ENCODE assay signal across 12 cellular contexts in genomic region chr20:35595456-35595855, GRCh38. TPM values are rescaled to one million over a fixed set of nuclear protein-coding genes. Genes with fewer than 3 reads are reported as not detected.
A peak's percentile ranks its signal among the peaks of the same experiment; 100 is the strongest.
DNase-seq lines count a peak whose midpoint lies in the region; ATAC-seq, FAIRE-seq and TF ChIP-seq lines count a peak whose summit lies in the region.
"Had no signal": no experiment of that assay in that cellular context is flagged by ENCODE, and none has a peak within 500 bp of the region (broad histone marks: within the 10 kb centered on the region; RNA-seq: fewer than 3 reads in every experiment).

No MANE protein-coding gene starts in this region.

- H4K5ac ChIP-seq in H1 (ENCODE audit: insufficient read length, low read depth, low read length) = no peak overlapping the region

- TF ChIP-seq CTCF in H1 (IDR thresholded peaks at IDR 0.05; ENCODE audit: control extremely low read depth in 1 of 3, insufficient read depth in 1 of 3, low read depth in 1 of 3, low read length in 3 of 3) = no peak
- no peak for TF ChIP-seq CTCF in HepG2 (CRISPR knock-in tag; IDR thresholded peaks at IDR 0.05)

- H3K79me2 ChIP-seq in H1 (ENCODE audit: control insufficient read depth in 1 of 2, insufficient read depth in 2 of 2, low read length in 2 of 2) = no peaks in the 10 kb centered on the region
- no peaks in the 10 kb centered on the region for H3K79me2 ChIP-seq in HepG2 (ENCODE audit: insufficient read depth, low read length)

- POLR2A ChIA-PET in H1 (lab: Charles Lee; ENCODE audit: partially characterized antibody) = interaction anchor here (1.3 to 1.7 kb wide), 4 partner anchors 53 to 107 kb away, joined by 3 to 5 read pairs (median 4); partner anchors contain the start of genes CPNE1, ERGIC3 and RBM12
- POLR2A ChIA-PET in HepG2 (lab: Yijun Ruan, JAX) = interaction anchor here (0.6 to 1.6 kb wide), 6 partner anchors 22 to 1225 kb away, joined by 3 to 7 read pairs (median 4); partner anchors contain the start of genes CPNE1, EIF6, ERGIC3 and RBM12

- TF ChIP-seq EP300 in H1 (IDR thresholded peaks at IDR 0.05; ENCODE audit: borderline replicate concordance in 1 of 2, low read depth in 2 of 2, low read length in 2 of 2) (no peak), HepG2 (IDR thresholded peaks at IDR 0.05; ENCODE audit: low read depth in 2 of 2, low read length in 2 of 2) (no peak), HepG2 (CRISPR knock-in tag; IDR thresholded peaks at IDR 0.05; ENCODE audit: borderline replicate concordance) (no peak)

- H3K9me3 ChIP-seq in NT2/D1 (ENCODE audit: insufficient read depth, low read length) (no peaks in the 10 kb centered on the region), H1 (ENCODE audit: insufficient read depth in 2 of 2, low read depth in 1 of 2, low read length in 1 of 2) (no peaks in the 10 kb centered on the region), HepG2 (ENCODE audit: low read length) (no peaks in the 10 kb centered on the region), aorta (ENCODE audit: control insufficient read depth, low read length) (no peaks in the 10 kb centered on the region)
- H3K9me3 ChIP-seq: BLaER1 treated with 17β-estradiol and CSF1 and Interleukin-3, amounts not matched to agents 10 nM and 100 nM had no signal

- no peaks in the 10 kb centered on the region for H3K79me1 ChIP-seq in H1 (ENCODE audit: low read depth, low read length)

- H4K8ac ChIP-seq in H1 (ENCODE audit: extremely low read depth, insufficient read depth, low read length) = no peak overlapping the region

- H2BK120ac ChIP-seq in H1 (replicated peaks; ENCODE audit: low read depth, low read length) = no peak overlapping the region

- peaks cover 21% of the 10 kb centered on the region for H3K4me1 ChIP-seq in NT2/D1 (ENCODE audit: insufficient read depth, insufficient read length)
- H3K4me1 ChIP-seq in H1 (replicated peaks in 1 of 4; ENCODE audit: control insufficient read depth in 3 of 4, insufficient read depth in 4 of 4, low read length in 3 of 4) = peaks cover 0 to 4% (median 2%) of the 10 kb centered on the region in 4 experiments; a peak in 2 of 7 replicates
- H3K4me1 ChIP-seq in HepG2 (ENCODE audit: insufficient read depth, low read length) = peaks cover 11% of the 10 kb centered on the region; the same call in 1 of the 2 replicates
- H3K4me1 ChIP-seq in aorta (ENCODE audit: control insufficient read depth in 1 of 2, insufficient read depth in 2 of 2, low read length in 2 of 2) = no peaks in the 10 kb centered on the region

- no peak for DNase-seq in NT2/D1 (ENCODE audit: low read depth, low spot score)
- no peak for DNase-seq in H1 (ENCODE audit: low read depth in 1 of 2, low spot score in 2 of 2)
- no peak for DNase-seq in HepG2 (ENCODE audit: low spot score)
- peak in 1 of 2 donors; percentile 64 for DNase-seq in aorta
- no peak for DNase-seq in stimulated activated CD4-positive, alpha-beta T cell treated with anti-CD3 and anti-CD28 coated beads, Interleukin-1b, Interleukin-23, amount 100 ng/mL, for 48 hours
- DNase-seq in effector CD8-positive, alpha-beta T cell (lab: John Stamatoyannopoulos, UW) = no peak
- DNase-seq: ACHN; CD4-positive, CD25-positive, alpha-beta regulatory T cell; DMS 273 treated with DMSO at 0.1 percent for 48 hours had no signal

- no peak overlapping the region for H4K91ac ChIP-seq in H1 (replicated peaks; ENCODE audit: insufficient read length, low read length)

- FAIRE-seq in H1 (lab: Jason Lieb, UNC) = no peak
- no peak for FAIRE-seq in HepG2 (lab: Jason Lieb, UNC)
- FAIRE-seq: H54 had no signal

- peaks cover 2% of the 10 kb centered on the region; the same call in 1 of the 2 replicates for H3K23me2 ChIP-seq in H1 (ENCODE audit: low read depth, low read length)

- WGBS in H1 (ENCODE audit: extremely low coverage in 1 of 2, insufficient coverage in 1 of 2, insufficient read length in 1 of 2, insufficient replicate concordance in 2 of 2, low coverage in 1 of 2, low lambda C conversion rate in 2 of 2, missing lambda C conversion rate in 1 of 2), 2 experiments = 88% methylated on average over 16 of the region's 17 CpGs; no CpG with 5 or more reads in 1 of the 2 experiments
- 58% methylated on average over 17 of the region's 17 CpGs for WGBS in HepG2 (ENCODE audit: low lambda C conversion rate)
- 90 to 94% methylated on average over 17 of the region's 17 CpGs for WGBS in aorta, 2 donors

- H3K18ac ChIP-seq in H1 (ENCODE audit: extremely low read depth, low read length) = no peak overlapping the region

- H2AK5ac ChIP-seq in H1 (ENCODE audit: low read depth, low read length) = no peak overlapping the region

- H4K20me1 ChIP-seq in H1 (replicated peaks in 1 of 2; ENCODE audit: control insufficient read depth in 1 of 2, insufficient read depth in 2 of 2, low read length in 2 of 2) = peaks cover 0 to 2% of the 10 kb centered on the region in 2 experiments
- no peaks in the 10 kb centered on the region for H4K20me1 ChIP-seq in HepG2 (ENCODE audit: insufficient read depth, low read length)

- TF ChIP-seq POLR2A in H1 (IDR thresholded peaks at IDR 0.05; ENCODE audit: control extremely low read depth in 1 of 2, low read depth in 2 of 2, low read length in 2 of 2) (no peak), HepG2 (IDR thresholded peaks at IDR 0.05; ENCODE audit: insufficient read depth in 1 of 2, low read depth in 2 of 2, low read length in 2 of 2) (no peak)

- H3K27ac ChIP-seq in H1 (ENCODE audit: low read depth, low read length) (no peak overlapping the region), HepG2 (ENCODE audit: extremely low read length, insufficient read depth, low read length) (no peak overlapping the region), aorta (ENCODE audit: low read depth in 1 of 2, low read length in 2 of 2) (no peak overlapping the region)
- H3K27ac ChIP-seq: BLaER1 treated with 17β-estradiol and CSF1 and Interleukin-3, amounts not matched to agents 10 nM and 100 nM had no signal

- BruUV-seq in HepG2 (replicated peaks; lab: Mats Ljungman, UMichigan) = no TSS peak

- 0 out of 2 replicates have a peak overlapping the region, but pooled peaks have one; percentile 46 for H2BK15ac ChIP-seq in H1 (ENCODE audit: low read length)

- no peaks in the 10 kb centered on the region for H3K36me3 ChIP-seq in NT2/D1 (ENCODE audit: insufficient read depth, insufficient read length, low read length)
- no peaks in the 10 kb centered on the region for H3K36me3 ChIP-seq in H1 (ENCODE audit: control insufficient read depth in 2 of 4, insufficient read depth in 4 of 4, low read length in 3 of 4)
- H3K36me3 ChIP-seq in HepG2 (replicated peaks in 1 of 2; ENCODE audit: control insufficient read depth in 1 of 2, insufficient read depth in 2 of 2, low read length in 2 of 2) = no peaks in the 10 kb centered on the region
- no peaks in the 10 kb centered on the region for H3K36me3 ChIP-seq in aorta (ENCODE audit: control insufficient read depth in 1 of 2, insufficient read depth in 2 of 2, low read length in 1 of 2)
- H3K36me3 ChIP-seq: BLaER1 treated with 17β-estradiol and CSF1 and Interleukin-3, amounts not matched to agents 10 nM and 100 nM had no signal

- H2AFZ ChIP-seq in H1 (ENCODE audit: low read length) (no peak overlapping the region), HepG2 (ENCODE audit: low read length) (no peak overlapping the region)

- intact Hi-C loops in HepG2 (cut with micrococcal nuclease; ENCODE audit: unreplicated experiment) (no loop called here), aorta (cut with DNase I) (no loop called here)

- H3K4me3 ChIP-seq in NT2/D1 (ENCODE audit: insufficient read length, low read depth) (no peak overlapping the region), H1 (ENCODE audit: extremely low read depth in 1 of 4, insufficient read depth in 2 of 4, low read depth in 3 of 4, low read length in 4 of 4) (no peak overlapping the region), HepG2 (replicated peaks in 1 of 3; ENCODE audit: insufficient read depth in 1 of 3, low read depth in 2 of 3, low read length in 3 of 3) (no peak overlapping the region), aorta (ENCODE audit: low read length in 2 of 2) (no peak overlapping the region)
- H3K4me3 ChIP-seq: BLaER1 treated with 17β-estradiol and CSF1 and Interleukin-3, amounts not matched to agents 10 nM and 100 nM had no signal

- in situ Hi-C loops in HepG2 (cut with HindIII; ENCODE audit: extremely low pct_ligation_motif_present, low pct_unique_long_range_greater_than_20kb) = no loop called here

- H3K4ac ChIP-seq in H1 (replicated peaks; ENCODE audit: insufficient read length, low read depth, low read length) = no peak overlapping the region

- H2BK12ac ChIP-seq in H1 (ENCODE audit: low read depth, low read length) = no peak overlapping the region

- CTCF ChIA-PET in H1 (lab: Charles Lee; ENCODE audit: partially characterized antibody) (interaction anchor here (0.8 to 2.0 kb wide), 7 partner anchors 8 to 26 kb away, joined by 3 to 8 read pairs (median 3); no protein-coding TSS in a partner anchor), HepG2 (lab: Yijun Ruan, JAX; ENCODE audit: low intra/inter-chr PET ratio, low total read pairs) (no interaction called here)

- H3K23ac ChIP-seq in H1 (ENCODE audit: insufficient read length) = no peak overlapping the region

- ATAC-seq in HepG2 = peak; percentile 24
- peak; percentile 17 for ATAC-seq in aorta (ENCODE audit: low FRiP score)
- no peak for ATAC-seq in esophagus mucosa

- TF ChIP-seq RAD21 in H1 (IDR thresholded peaks at IDR 0.05 in 1 of 2, conservative IDR thresholded peaks at IDR 0.05 in 1 of 2; ENCODE audit: low read depth in 2 of 2, low read length in 2 of 2) = no peak
- TF ChIP-seq RAD21 in HepG2 (CRISPR knock-in tag; IDR thresholded peaks at IDR 0.05) = no peak

- peaks cover 8% of the 10 kb centered on the region for H3K27me3 ChIP-seq in NT2/D1 (ENCODE audit: insufficient read depth, insufficient read length)
- peaks cover 0 to 14% (median 8%) of the 10 kb centered on the region in 4 experiments; a peak in 4 of 7 replicates for H3K27me3 ChIP-seq in H1 (replicated peaks in 1 of 4; ENCODE audit: control insufficient read depth in 3 of 4, extremely low read depth in 1 of 4, insufficient read depth in 3 of 4, low read length in 3 of 4)
- H3K27me3 ChIP-seq in HepG2 (ENCODE audit: control insufficient read depth in 1 of 2, insufficient read depth in 2 of 2, low read length in 2 of 2) = peaks cover 3 to 26% of the 10 kb centered on the region in 2 experiments; a peak in 4 of 5 replicates
- H3K27me3 ChIP-seq in aorta (ENCODE audit: control insufficient read depth in 1 of 2, insufficient read depth in 2 of 2, low read length in 1 of 2) = no peaks in the 10 kb centered on the region

- H2BK20ac ChIP-seq in H1 (ENCODE audit: low read length) = no peak overlapping the region

- peak overlapping the region; percentile 6 for H3K9ac ChIP-seq in NT2/D1 (ENCODE audit: insufficient read length, low read depth)
- H3K9ac ChIP-seq in H1 (replicated peaks in 1 of 4; ENCODE audit: extremely low read depth in 1 of 4, low read depth in 3 of 4, low read length in 3 of 4) = no peak overlapping the region
- no peak overlapping the region for H3K9ac ChIP-seq in HepG2 (ENCODE audit: insufficient read depth, low read depth, low read length)
- H3K9ac ChIP-seq: BLaER1 treated with 17β-estradiol and CSF1 and Interleukin-3, amounts not matched to agents 10 nM and 100 nM had no signal

- H3K56ac ChIP-seq in H1 (replicated peaks; ENCODE audit: insufficient read length, low read depth, low read length) = no peak overlapping the region

- H2BK5ac ChIP-seq in H1 (ENCODE audit: low read depth, low read length) = no peak overlapping the region

- no peak overlapping the region for H3K4me2 ChIP-seq in H1 (ENCODE audit: insufficient read depth in 1 of 2, low read depth in 2 of 2, low read length in 2 of 2)
- H3K4me2 ChIP-seq in HepG2 (ENCODE audit: low read depth, low read length) = no peak overlapping the region
- H3K4me2 ChIP-seq: BLaER1 treated with 17β-estradiol and CSF1 and Interleukin-3, amounts not matched to agents 10 nM and 100 nM had no signal

- H3K14ac ChIP-seq in H1 (ENCODE audit: insufficient read length) = no peak overlapping the region

RNA-seq across cellular contexts. Expression of gene SPAG4, which starts 20.2 kb away (rescaled TPM):
- 1.5 and 2.4 TPM in 2 replicates for total RNA-seq in H1 (2021; fragmentation: NEBNext Ultra II Directional; extraction: Animal tissue kit (Norgen Biotek cat#: 25700))
- 6.0 and 8.9 TPM in 2 replicates for polyA plus RNA-seq in H1 (2011; rRNA removed)
- 5.8 TPM for polyA plus RNA-seq in H1 (2011; cell fraction: cytosol; rRNA removed)
- polyA plus RNA-seq in H1 (2011; cell fraction: nucleus; rRNA removed) = 16.4 TPM
- 2.2 to 6.2 TPM (median 4.0 TPM) in 4 replicates for polyA plus RNA-seq in H1 (2012, experiment 1 of 2)
- 5.5 TPM for polyA plus RNA-seq in H1 (2012, experiment 2 of 2)
- polyA plus RNA-seq in H1 (2013, experiment 1 of 2) = 5.0 TPM
- polyA plus RNA-seq in H1 (2013, experiment 2 of 2) = 3.8 TPM
- 1.6 and 2.1 TPM in 2 replicates for polyA minus RNA-seq in H1 (2011; rRNA and poly(A)+ RNA removed)
- not detected for polyA minus RNA-seq in H1 (2011; cell fraction: cytosol; rRNA and poly(A)+ RNA removed)
- polyA minus RNA-seq in H1 (2011; cell fraction: nucleus; rRNA and poly(A)+ RNA removed) = 6.1 TPM
- 2.5 and 5.8 TPM in 2 replicates for total RNA-seq in HepG2 (2016; rRNA removed; fragmentation: Illumina TruSeq; extraction: Trizol)
- total RNA-seq in HepG2 (2016; cell fraction: cytosol; rRNA removed; fragmentation: Illumina TruSeq; extraction: Trizol; ENCODE audit: low read depth) = 2.5 and 4.4 TPM in 2 replicates
- total RNA-seq in HepG2 (2016; cell fraction: insoluble cytoplasmic fraction; rRNA removed; fragmentation: Illumina TruSeq; extraction: Trizol) = 4.1 and 5.3 TPM in 2 replicates
- 3.0 and 4.9 TPM in 2 replicates for total RNA-seq in HepG2 (2016; cell fraction: membrane; rRNA removed; fragmentation: Illumina TruSeq; extraction: Trizol)
- total RNA-seq in HepG2 (2016; cell fraction: nucleus; rRNA removed; fragmentation: Illumina TruSeq; extraction: Trizol) = 3.3 and 6.5 TPM in 2 replicates
- 137 and 149 TPM in 2 replicates for polyA plus RNA-seq in HepG2 (2011; rRNA removed)
- polyA plus RNA-seq in HepG2 (2011; cell fraction: cytosol; rRNA removed) = 115 and 170 TPM in 2 replicates
- 334 and 438 TPM in 2 replicates for polyA plus RNA-seq in HepG2 (2011; cell fraction: nucleus; rRNA removed)
- 64.5 and 105 TPM in 2 replicates for polyA plus RNA-seq in HepG2 (2012)
- polyA plus RNA-seq in HepG2 (2016; cell fraction: cytosol; fragmentation: Illumina TruSeq; extraction: Trizol; ENCODE audit: low read depth) = 3.0 and 3.3 TPM in 2 replicates
- polyA plus RNA-seq in HepG2 (2016; cell fraction: insoluble cytoplasmic fraction; fragmentation: Illumina TruSeq; extraction: Trizol; ENCODE audit: low read depth) = 2.3 and 4.7 TPM in 2 replicates
- polyA plus RNA-seq in HepG2 (2016; cell fraction: membrane; fragmentation: Illumina TruSeq; extraction: Trizol; ENCODE audit: low read depth) = 3.0 TPM in 2 replicates
- polyA plus RNA-seq in HepG2 (2016; cell fraction: nucleus; fragmentation: Illumina TruSeq; extraction: Trizol; ENCODE audit: insufficient read depth, low read depth) = 9.7 and 14.0 TPM in 2 replicates
- polyA minus RNA-seq in HepG2 (2011; rRNA and poly(A)+ RNA removed; ENCODE audit: low replicate concordance) = 2.7 and 72.2 TPM in 2 replicates
- 33.7 and 35.8 TPM in 2 replicates for polyA minus RNA-seq in HepG2 (2011; cell fraction: cytosol; rRNA and poly(A)+ RNA removed)
- polyA minus RNA-seq in HepG2 (2011; cell fraction: nucleus; rRNA and poly(A)+ RNA removed) = 26.8 and 32.9 TPM in 2 replicates
- total RNA-seq in aorta = 1 to 10 TPM; 3.3 to 6.0 TPM
- 1 to 10 TPM; 3.5 to 3.8 TPM for polyA plus RNA-seq in aorta
- 3.3 TPM for total RNA-seq in esophagus mucosa

RNA-seq across cellular contexts. Expression of gene ERGIC3, which starts 53.6 kb away (rescaled TPM):
- total RNA-seq in H1 (2021; fragmentation: NEBNext Ultra II Directional; extraction: Animal tissue kit (Norgen Biotek cat#: 25700)) = 174 and 178 TPM in 2 replicates
- polyA plus RNA-seq in H1 (2011; rRNA removed) (341 and 364 TPM in 2 replicates), HepG2 (2011; rRNA removed) (610 and 670 TPM in 2 replicates), aorta (100 to 1,000 TPM; 178 to 254 TPM)
- 363 TPM for polyA plus RNA-seq in H1 (2011; cell fraction: cytosol; rRNA removed)
- polyA plus RNA-seq in H1 (2011; cell fraction: nucleus; rRNA removed) = 409 TPM
- 277 to 371 TPM (median 349 TPM) in 4 replicates for polyA plus RNA-seq in H1 (2012, experiment 1 of 2)
- 315 TPM for polyA plus RNA-seq in H1 (2012, experiment 2 of 2)
- 143 TPM for polyA plus RNA-seq in H1 (2013, experiment 1 of 2)
- 146 TPM for polyA plus RNA-seq in H1 (2013, experiment 2 of 2)
- polyA minus RNA-seq in H1 (2011; rRNA and poly(A)+ RNA removed) = 335 and 380 TPM in 2 replicates
- polyA minus RNA-seq in H1 (2011; cell fraction: cytosol; rRNA and poly(A)+ RNA removed) = 83.5 TPM
- 96.6 TPM for polyA minus RNA-seq in H1 (2011; cell fraction: nucleus; rRNA and poly(A)+ RNA removed)
- total RNA-seq in HepG2 (2016; rRNA removed; fragmentation: Illumina TruSeq; extraction: Trizol) (224 and 407 TPM in 2 replicates), aorta (100 to 1,000 TPM; 140 to 166 TPM), esophagus mucosa (168 TPM)
- 309 and 324 TPM in 2 replicates for total RNA-seq in HepG2 (2016; cell fraction: cytosol; rRNA removed; fragmentation: Illumina TruSeq; extraction: Trizol; ENCODE audit: low read depth)
- 220 and 420 TPM in 2 replicates for total RNA-seq in HepG2 (2016; cell fraction: insoluble cytoplasmic fraction; rRNA removed; fragmentation: Illumina TruSeq; extraction: Trizol)
- total RNA-seq in HepG2 (2016; cell fraction: membrane; rRNA removed; fragmentation: Illumina TruSeq; extraction: Trizol) = 396 and 433 TPM in 2 replicates
- total RNA-seq in HepG2 (2016; cell fraction: nucleus; rRNA removed; fragmentation: Illumina TruSeq; extraction: Trizol) = 264 and 296 TPM in 2 replicates
- 697 and 907 TPM in 2 replicates for polyA plus RNA-seq in HepG2 (2011; cell fraction: cytosol; rRNA removed)
- polyA plus RNA-seq in HepG2 (2011; cell fraction: nucleus; rRNA removed) = 512 and 519 TPM in 2 replicates
- polyA plus RNA-seq in HepG2 (2012) = 356 and 493 TPM in 2 replicates
- 247 and 288 TPM in 2 replicates for polyA plus RNA-seq in HepG2 (2016; cell fraction: cytosol; fragmentation: Illumina TruSeq; extraction: Trizol; ENCODE audit: low read depth)
- polyA plus RNA-seq in HepG2 (2016; cell fraction: insoluble cytoplasmic fraction; fragmentation: Illumina TruSeq; extraction: Trizol; ENCODE audit: low read depth) = 179 and 200 TPM in 2 replicates
- polyA plus RNA-seq in HepG2 (2016; cell fraction: membrane; fragmentation: Illumina TruSeq; extraction: Trizol; ENCODE audit: low read depth) = 343 and 357 TPM in 2 replicates
- polyA plus RNA-seq in HepG2 (2016; cell fraction: nucleus; fragmentation: Illumina TruSeq; extraction: Trizol; ENCODE audit: insufficient read depth, low read depth) = 461 and 472 TPM in 2 replicates
- 491 and 704 TPM in 2 replicates for polyA minus RNA-seq in HepG2 (2011; rRNA and poly(A)+ RNA removed; ENCODE audit: low replicate concordance)
- 143 and 159 TPM in 2 replicates for polyA minus RNA-seq in HepG2 (2011; cell fraction: cytosol; rRNA and poly(A)+ RNA removed)
- 106 and 126 TPM in 2 replicates for polyA minus RNA-seq in HepG2 (2011; cell fraction: nucleus; rRNA and poly(A)+ RNA removed)
